25 cellular contexts compared by ENCODE assay signal in genomic region chr2:235149736-235150135, GRCh38.
DNase-seq lines count a peak whose midpoint lies in the region; ATAC-seq and TF ChIP-seq lines count a peak whose summit lies in the region.
"Had no signal": no experiment of that assay in that cellular context is flagged by ENCODE, and none has a peak within 500 bp of the region (broad histone marks: within the 10 kb centered on the region; RNA-seq: fewer than 3 reads in every experiment).

No MANE protein-coding gene starts in this region.

- H3K9me3 ChIP-seq in sigmoid colon (no peaks in the 10 kb centered on the region), right atrium auricular region (no peaks in the 10 kb centered on the region)

- ATAC-seq in left colon = peak; percentile 86
- ATAC-seq: HCT116 had no signal

- TF ChIP-seq CTCF in sigmoid colon (IDR thresholded peaks at IDR 0.05) = no peak
- TF ChIP-seq CTCF in right atrium auricular region (IDR thresholded peaks at IDR 0.05) = no peak

- 14 to 46% methylated on average over 1 of the region's 1 CpG for WGBS in sigmoid colon, 2 donors

- no peaks in the 10 kb centered on the region for H3K27me3 ChIP-seq in sigmoid colon
- no peaks in the 10 kb centered on the region for H3K27me3 ChIP-seq in right atrium auricular region
- H3K27me3 ChIP-seq: BLaER1 treated with 17β-estradiol and CSF1 and Interleukin-3, amounts not matched to agents 10 nM and 100 nM had no signal

- no peaks in the 10 kb centered on the region for H3K4me1 ChIP-seq in sigmoid colon
- no peaks in the 10 kb centered on the region for H3K4me1 ChIP-seq in right atrium auricular region
- H3K4me1 ChIP-seq: BLaER1 treated with 17β-estradiol and CSF1 and Interleukin-3, amounts not matched to agents 10 nM and 100 nM had no signal

- H3K4me3 ChIP-seq in sigmoid colon (no peak overlapping the region), right atrium auricular region (no peak overlapping the region)
- H3K4me3 ChIP-seq: BLaER1 treated with 17β-estradiol and CSF1 and Interleukin-3, amounts not matched to agents 10 nM and 100 nM had no signal

- no peak for TF ChIP-seq POLR2A in sigmoid colon (IDR thresholded peaks at IDR 0.05)

- peak; percentile 17 for DNase-seq in COLO829 (ENCODE audit: low spot score)
- peak in 1 of 61 donors; percentile 30 for DNase-seq in caudate nucleus (lab: John Stamatoyannopoulos, UW)
- DNase-seq in left colon = peak in 1 of 2 donors; percentile 53
- peak; percentile 5 for DNase-seq in sigmoid colon
- no peak for DNase-seq in stimulated activated CD4-positive, alpha-beta T cell treated with anti-CD3 and anti-CD28 coated beads, Interleukin-2, amount 100 ng/mL, for 24 hours
- no peak for DNase-seq in activated naive CD4-positive, alpha-beta T cell (lab: John Stamatoyannopoulos, UW)
- DNase-seq in HPDE6-E6E7 (ENCODE audit: extremely low spot score) = no peak
- no peak for DNase-seq in right atrium auricular region (ENCODE audit: low spot score)
- DNase-seq: 8988T; Calu3; CD4-positive, alpha-beta memory T cell; DMS153; GOT3; KG1; NCI-H1105; NCI-H146; NCI-H2029; NCI-H2227 treated with DMSO at 0.1 percent for 48 hours; NCI-H510A; NCI-H774; NK-92 treated with Interleukin-12 subunit alpha and Interleukin-12 subunit beta, amount 100 ng/mL, for 24 hours; SHP77 treated with DMSO at 0.1 percent for 48 hours had no signal

- peak overlapping the region; percentile 63 for H3K27ac ChIP-seq in caudate nucleus (ENCODE audit: low read depth, low read length)
- H3K27ac ChIP-seq in sigmoid colon = no peak overlapping the region
- no peak overlapping the region for H3K27ac ChIP-seq in right atrium auricular region
- H3K27ac ChIP-seq: BLaER1 treated with 17β-estradiol and CSF1 and Interleukin-3, amounts not matched to agents 10 nM and 100 nM; RWPE1 had no signal

- intact Hi-C loops in left colon (cut with DNase I, micrococcal nuclease) = no loop called here
- intact Hi-C loops in sigmoid colon (cut with DNase I) = no loop called here

- no peak for TF ChIP-seq EP300 in sigmoid colon (IDR thresholded peaks at IDR 0.05)

- H3K36me3 ChIP-seq in sigmoid colon = no peaks in the 10 kb centered on the region
- no peaks in the 10 kb centered on the region for H3K36me3 ChIP-seq in right atrium auricular region
- H3K36me3 ChIP-seq: BLaER1 treated with 17β-estradiol and CSF1 and Interleukin-3, amounts not matched to agents 10 nM and 100 nM had no signal

Comparison
In these comparisons a context has a peak if more than half of its experiments do, and no peak if none do; other contexts are left out.
1. DNase-seq: peak in COLO829 (single experiment) and sigmoid colon (single experiment); none in stimulated activated CD4-positive, alpha-beta T cell treated with anti-CD3 and anti-CD28 coated beads, Interleukin-2, amount 100 ng/mL, for 24 hours (0 of 2), activated naive CD4-positive, alpha-beta T cell (0 of 4), HPDE6-E6E7 (single experiment) and right atrium auricular region (single experiment).